Comparison of ENCODE assay signal across 1 cellular context in the genomic region with DNA sequence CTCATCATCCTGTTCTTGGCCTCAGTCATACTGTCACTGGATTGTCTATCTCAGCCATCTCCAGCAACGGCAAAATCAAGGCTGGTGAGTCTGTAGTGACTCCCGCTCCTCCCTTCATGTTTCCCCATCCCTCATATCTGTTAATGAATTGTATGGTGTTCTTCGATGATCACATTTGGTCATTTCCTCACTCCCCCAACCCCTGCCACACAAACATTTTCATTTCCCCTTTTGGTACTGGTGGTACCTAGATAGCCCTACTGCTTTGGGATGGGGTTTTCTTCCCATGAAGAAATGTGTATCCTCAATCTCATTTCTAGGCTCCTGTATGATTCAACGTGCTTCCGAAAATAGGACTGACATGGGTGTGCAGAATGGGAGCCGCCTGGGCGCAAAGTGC.
TF ChIP-seq lines count a peak whose summit lies in the region.

No MANE protein-coding gene starts in this region.

TF ChIP-seq in GM12878, 131 proteins besides CTCF, POLR2A, EP300 and RAD21:
- no peak for TF ChIP-seq CEBPB (IDR thresholded peaks at IDR 0.05; ENCODE audit: borderline replicate concordance in 1 of 2, low read depth in 2 of 2, low read length in 2 of 2)
- no peak for TF ChIP-seq JUND (IDR thresholded peaks at IDR 0.05; ENCODE audit: low read depth, low read length)
- TF ChIP-seq HDAC2 (IDR thresholded peaks at IDR 0.05): no peak
- peak; percentile 15 to 33; a peak in 1 of 4 replicates for TF ChIP-seq IKZF2 (IDR thresholded peaks at IDR 0.05)
- TF ChIP-seq, protein P1, sequence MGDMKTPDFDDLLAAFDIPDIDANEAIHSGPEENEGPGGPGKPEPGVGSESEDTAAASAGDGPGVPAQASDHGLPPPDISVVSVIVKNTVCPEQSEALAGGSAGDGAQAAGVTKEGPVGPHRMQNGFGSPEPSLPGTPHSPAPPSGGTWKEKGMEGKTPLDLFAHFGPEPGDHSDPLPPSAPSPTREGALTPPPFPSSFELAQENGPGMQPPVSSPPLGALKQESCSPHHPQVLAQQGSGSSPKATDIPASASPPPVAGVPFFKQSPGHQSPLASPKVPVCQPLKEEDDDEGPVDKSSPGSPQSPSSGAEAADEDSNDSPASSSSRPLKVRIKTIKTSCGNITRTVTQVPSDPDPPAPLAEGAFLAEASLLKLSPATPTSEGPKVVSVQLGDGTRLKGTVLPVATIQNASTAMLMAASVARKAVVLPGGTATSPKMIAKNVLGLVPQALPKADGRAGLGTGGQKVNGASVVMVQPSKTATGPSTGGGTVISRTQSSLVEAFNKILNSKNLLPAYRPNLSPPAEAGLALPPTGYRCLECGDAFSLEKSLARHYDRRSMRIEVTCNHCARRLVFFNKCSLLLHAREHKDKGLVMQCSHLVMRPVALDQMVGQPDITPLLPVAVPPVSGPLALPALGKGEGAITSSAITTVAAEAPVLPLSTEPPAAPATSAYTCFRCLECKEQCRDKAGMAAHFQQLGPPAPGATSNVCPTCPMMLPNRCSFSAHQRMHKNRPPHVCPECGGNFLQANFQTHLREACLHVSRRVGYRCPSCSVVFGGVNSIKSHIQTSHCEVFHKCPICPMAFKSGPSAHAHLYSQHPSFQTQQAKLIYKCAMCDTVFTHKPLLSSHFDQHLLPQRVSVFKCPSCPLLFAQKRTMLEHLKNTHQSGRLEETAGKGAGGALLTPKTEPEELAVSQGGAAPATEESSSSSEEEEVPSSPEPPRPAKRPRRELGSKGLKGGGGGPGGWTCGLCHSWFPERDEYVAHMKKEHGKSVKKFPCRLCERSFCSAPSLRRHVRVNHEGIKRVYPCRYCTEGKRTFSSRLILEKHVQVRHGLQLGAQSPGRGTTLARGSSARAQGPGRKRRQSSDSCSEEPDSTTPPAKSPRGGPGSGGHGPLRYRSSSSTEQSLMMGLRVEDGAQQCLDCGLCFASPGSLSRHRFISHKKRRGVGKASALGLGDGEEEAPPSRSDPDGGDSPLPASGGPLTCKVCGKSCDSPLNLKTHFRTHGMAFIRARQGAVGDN (IDR thresholded peaks at IDR 0.05): no peak
- peak; percentile 84; the same call in 1 of the 2 replicates for TF ChIP-seq SPI1 (IDR thresholded peaks at IDR 0.05; ENCODE audit: borderline replicate concordance, insufficient read depth, low read depth, low read length)
- TF ChIP-seq, protein P2, sequence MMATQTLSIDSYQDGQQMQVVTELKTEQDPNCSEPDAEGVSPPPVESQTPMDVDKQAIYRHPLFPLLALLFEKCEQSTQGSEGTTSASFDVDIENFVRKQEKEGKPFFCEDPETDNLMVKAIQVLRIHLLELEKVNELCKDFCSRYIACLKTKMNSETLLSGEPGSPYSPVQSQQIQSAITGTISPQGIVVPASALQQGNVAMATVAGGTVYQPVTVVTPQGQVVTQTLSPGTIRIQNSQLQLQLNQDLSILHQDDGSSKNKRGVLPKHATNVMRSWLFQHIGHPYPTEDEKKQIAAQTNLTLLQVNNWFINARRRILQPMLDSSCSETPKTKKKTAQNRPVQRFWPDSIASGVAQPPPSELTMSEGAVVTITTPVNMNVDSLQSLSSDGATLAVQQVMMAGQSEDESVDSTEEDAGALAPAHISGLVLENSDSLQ (IDR thresholded peaks at IDR 0.05): no peak
- TF ChIP-seq CHD4 (IDR thresholded peaks at IDR 0.05): no peak
- TF ChIP-seq RUNX3 (IDR thresholded peaks at IDR 0.05; ENCODE audit: low read length): 0 out of 2 replicates have a peak, but pooled peaks have one; percentile 8
- TF ChIP-seq, protein P3, sequence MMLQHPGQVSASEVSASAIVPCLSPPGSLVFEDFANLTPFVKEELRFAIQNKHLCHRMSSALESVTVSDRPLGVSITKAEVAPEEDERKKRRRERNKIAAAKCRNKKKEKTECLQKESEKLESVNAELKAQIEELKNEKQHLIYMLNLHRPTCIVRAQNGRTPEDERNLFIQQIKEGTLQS (IDR thresholded peaks at IDR 0.05; ENCODE audit: borderline replicate concordance, extremely low read depth, low read depth, low read length): no peak
- TF ChIP-seq, protein P4, sequence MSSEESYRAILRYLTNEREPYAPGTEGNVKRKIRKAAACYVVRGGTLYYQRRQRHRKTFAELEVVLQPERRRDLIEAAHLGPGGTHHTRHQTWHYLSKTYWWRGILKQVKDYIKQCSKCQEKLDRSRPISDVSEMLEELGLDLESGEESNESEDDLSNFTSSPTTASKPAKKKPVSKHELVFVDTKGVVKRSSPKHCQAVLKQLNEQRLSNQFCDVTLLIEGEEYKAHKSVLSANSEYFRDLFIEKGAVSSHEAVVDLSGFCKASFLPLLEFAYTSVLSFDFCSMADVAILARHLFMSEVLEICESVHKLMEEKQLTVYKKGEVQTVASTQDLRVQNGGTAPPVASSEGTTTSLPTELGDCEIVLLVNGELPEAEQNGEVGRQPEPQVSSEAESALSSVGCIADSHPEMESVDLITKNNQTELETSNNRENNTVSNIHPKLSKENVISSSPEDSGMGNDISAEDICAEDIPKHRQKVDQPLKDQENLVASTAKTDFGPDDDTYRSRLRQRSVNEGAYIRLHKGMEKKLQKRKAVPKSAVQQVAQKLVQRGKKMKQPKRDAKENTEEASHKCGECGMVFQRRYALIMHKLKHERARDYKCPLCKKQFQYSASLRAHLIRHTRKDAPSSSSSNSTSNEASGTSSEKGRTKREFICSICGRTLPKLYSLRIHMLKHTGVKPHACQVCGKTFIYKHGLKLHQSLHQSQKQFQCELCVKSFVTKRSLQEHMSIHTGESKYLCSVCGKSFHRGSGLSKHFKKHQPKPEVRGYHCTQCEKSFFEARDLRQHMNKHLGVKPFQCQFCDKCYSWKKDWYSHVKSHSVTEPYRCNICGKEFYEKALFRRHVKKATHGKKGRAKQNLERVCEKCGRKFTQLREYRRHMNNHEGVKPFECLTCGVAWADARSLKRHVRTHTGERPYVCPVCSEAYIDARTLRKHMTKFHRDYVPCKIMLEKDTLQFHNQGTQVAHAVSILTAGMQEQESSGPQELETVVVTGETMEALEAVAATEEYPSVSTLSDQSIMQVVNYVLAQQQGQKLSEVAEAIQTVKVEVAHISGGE (CRISPR knock-in tag; IDR thresholded peaks at IDR 0.05): no peak
- 0 out of 2 replicates have a peak, but pooled peaks have one; percentile 38 for TF ChIP-seq EED (IDR thresholded peaks at IDR 0.05; ENCODE audit: low read depth)
- TF ChIP-seq, protein P5, sequence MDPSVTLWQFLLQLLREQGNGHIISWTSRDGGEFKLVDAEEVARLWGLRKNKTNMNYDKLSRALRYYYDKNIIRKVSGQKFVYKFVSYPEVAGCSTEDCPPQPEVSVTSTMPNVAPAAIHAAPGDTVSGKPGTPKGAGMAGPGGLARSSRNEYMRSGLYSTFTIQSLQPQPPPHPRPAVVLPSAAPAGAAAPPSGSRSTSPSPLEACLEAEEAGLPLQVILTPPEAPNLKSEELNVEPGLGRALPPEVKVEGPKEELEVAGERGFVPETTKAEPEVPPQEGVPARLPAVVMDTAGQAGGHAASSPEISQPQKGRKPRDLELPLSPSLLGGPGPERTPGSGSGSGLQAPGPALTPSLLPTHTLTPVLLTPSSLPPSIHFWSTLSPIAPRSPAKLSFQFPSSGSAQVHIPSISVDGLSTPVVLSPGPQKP (IDR thresholded peaks at IDR 0.05; ENCODE audit: low read depth, low read length): no peak
- no peak for TF ChIP-seq ZNF592 (IDR thresholded peaks at IDR 0.05)
- TF ChIP-seq ZBED1 (IDR thresholded peaks at IDR 0.05; ENCODE audit: borderline replicate concordance): no peak
- no peak for TF ChIP-seq WRNIP1 (IDR thresholded peaks at IDR 0.05; ENCODE audit: borderline replicate concordance, low read depth, low read length)
- TF ChIP-seq IKZF1 (conservative IDR thresholded peaks at IDR 0.05): 0 out of 2 replicates have a peak, but pooled peaks have one; percentile 32
